ENCODE assay signal across 10 cellular contexts in genomic region chr9:88258012-88258411, GRCh38.
A peak's percentile ranks its signal among the peaks of the same experiment; 100 is the strongest.
DNase-seq lines count a peak whose midpoint lies in the region; ATAC-seq, FAIRE-seq and TF ChIP-seq lines count a peak whose summit lies in the region.
"Had no signal": no experiment of that assay in that cellular context is flagged by ENCODE, and none has a peak within 500 bp of the region (broad histone marks: within the 10 kb centered on the region; RNA-seq: fewer than 3 reads in every experiment).

No MANE protein-coding gene starts in this region.

- intact Hi-C loops in left lung (cut with DNase I) = no loop called here

- peak; percentile 87 for ATAC-seq in left lung
- no peak for ATAC-seq in thoracic aorta (ENCODE audit: insufficient number of reproducible peaks, low FRiP score, low read depth)

- H3K27ac ChIP-seq in left lung (peak overlapping the region in 1 of 2 donors; percentile 51), thoracic aorta (peak overlapping the region; percentile 0 to 37)

- TF ChIP-seq CTCF in left lung (IDR thresholded peaks at IDR 0.05) = no peak
- TF ChIP-seq CTCF in thoracic aorta (IDR thresholded peaks at IDR 0.05) = no peak

- H3K27me3 ChIP-seq in left lung (no peaks in the 10 kb centered on the region), thoracic aorta (replicated peaks; ENCODE audit: insufficient read depth) (no peaks in the 10 kb centered on the region)

- H3K4me1 ChIP-seq in left lung (peaks cover 4 to 5% of the 10 kb centered on the region in 2 donors), thoracic aorta (ENCODE audit: control insufficient read depth in 1 of 2, low read depth in 2 of 2) (peaks cover 0 to 20% of the 10 kb centered on the region in 2 donors)

- peak; percentile 89 for DNase-seq in M059J (ENCODE audit: low read depth)
- DNase-seq in left lung = peak in 1 of 2 donors; percentile 70
- DNase-seq in thoracic aorta (ENCODE audit: low spot score) = no peak
- no peak for DNase-seq in NCI-H2227 treated with DMSO at 0.1 percent for 48 hours (lab: John Stamatoyannopoulos, UW)
- DNase-seq in SW 1271 (lab: John Stamatoyannopoulos, UW) = no peak
- no peak for DNase-seq in NCI-H1092 (lab: John Stamatoyannopoulos, UW)
- DNase-seq in SK-N-DZ (ENCODE audit: low spot score) = no peak
- DNase-seq: activated gamma-delta T cell treated with Interleukin-2 at 50 U/mL for 16 hours had no signal

- peaks cover 0 to under 1% of the 10 kb centered on the region in 2 donors for H3K9me3 ChIP-seq in left lung
- no peaks in the 10 kb centered on the region for H3K9me3 ChIP-seq in thoracic aorta

- no peak overlapping the region for H3K4me3 ChIP-seq in left lung
- H3K4me3 ChIP-seq in thoracic aorta = peak overlapping the region; percentile 0

- no peaks in the 10 kb centered on the region for H3K36me3 ChIP-seq in left lung
- no peaks in the 10 kb centered on the region for H3K36me3 ChIP-seq in thoracic aorta

- peak; percentile 80 for FAIRE-seq in endometrium (lab: Jason Lieb, UNC)
- FAIRE-seq: frontal cortex had no signal
